In the genomic region with DNA sequence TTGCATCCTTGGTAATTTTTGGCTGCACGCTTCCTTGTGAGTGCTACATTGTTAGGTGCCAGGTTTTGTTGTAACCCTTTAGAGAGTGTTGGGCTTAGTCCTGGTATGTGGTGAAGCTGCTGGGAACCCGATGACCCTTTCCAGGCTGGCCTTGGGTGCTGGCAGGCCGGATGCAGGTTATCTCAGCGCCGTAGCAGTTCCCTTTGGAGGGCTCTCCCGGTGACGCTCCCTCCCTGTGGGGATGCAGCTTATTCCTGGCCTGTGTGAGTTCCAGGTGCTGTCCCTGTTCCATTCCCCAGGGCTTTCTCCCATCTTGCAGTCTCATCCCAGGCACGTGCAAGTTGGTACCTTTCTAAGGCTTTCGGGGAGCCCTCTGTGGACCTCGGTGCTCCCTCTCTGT, we compare ENCODE assay signal across 22 cellular contexts. TPM values are rescaled to one million over a fixed set of nuclear protein-coding genes. Genes with fewer than 3 reads are reported as not detected.
DNase-seq lines count a peak whose midpoint lies in the region; ATAC-seq, FAIRE-seq and TF ChIP-seq lines count a peak whose summit lies in the region.
"Had no signal": no experiment of that assay in that cellular context is flagged by ENCODE, and none has a peak within 500 bp of the region (broad histone marks: within the 10 kb centered on the region; RNA-seq: fewer than 3 reads in every experiment).

No MANE protein-coding gene starts in this region.

- H3K79me1 ChIP-seq in H1 (ENCODE audit: low read depth, low read length) (no peaks in the 10 kb centered on the region), neuronal stem cell (ENCODE audit: low read depth, low read length) (no peaks in the 10 kb centered on the region)

- TF ChIP-seq CTCF in DND-41 (IDR thresholded peaks at IDR 0.05; ENCODE audit: borderline replicate concordance, extremely low read depth, low read length, poor library complexity, severe bottlenecking) (no peak), H1 (IDR thresholded peaks at IDR 0.05; ENCODE audit: control extremely low read depth in 1 of 3, insufficient read depth in 1 of 3, low read depth in 1 of 3, low read length in 3 of 3) (no peak), foreskin fibroblast (IDR thresholded peaks at IDR 0.05; ENCODE audit: low read depth, low read length) (no peak)

- no peak for TF ChIP-seq RAD21 in H1 (IDR thresholded peaks at IDR 0.05 in 1 of 2, conservative IDR thresholded peaks at IDR 0.05 in 1 of 2; ENCODE audit: low read depth in 2 of 2, low read length in 2 of 2)

- H3K23me2 ChIP-seq in H1 (ENCODE audit: low read depth, low read length) = no peaks in the 10 kb centered on the region

- H3K27me3 ChIP-seq in DND-41 (ENCODE audit: insufficient read depth, low read length, poor library complexity) (no peaks in the 10 kb centered on the region), H1 (replicated peaks in 1 of 4; ENCODE audit: control insufficient read depth in 3 of 4, extremely low read depth in 1 of 4, insufficient read depth in 3 of 4, low read length in 3 of 4) (no peaks in the 10 kb centered on the region; a peak in 1 of 7 replicates), neuronal stem cell (ENCODE audit: control insufficient read depth in 3 of 3, insufficient read depth in 3 of 3, low read depth in 1 of 3, low read length in 3 of 3) (peaks cover 0 to 25% (median 0%) of the 10 kb centered on the region in 3 experiments), aorta (ENCODE audit: control insufficient read depth in 1 of 2, insufficient read depth in 2 of 2, low read length in 1 of 2) (peaks cover 0 to 4% of the 10 kb centered on the region in 2 donors)

- no peak for TF ChIP-seq POLR2A in H1 (IDR thresholded peaks at IDR 0.05; ENCODE audit: control extremely low read depth in 1 of 2, low read depth in 2 of 2, low read length in 2 of 2)

- peaks cover 94% of the 10 kb centered on the region for H3K79me2 ChIP-seq in DND-41 (ENCODE audit: insufficient read depth, low read length)
- no peaks in the 10 kb centered on the region for H3K79me2 ChIP-seq in H1 (ENCODE audit: control insufficient read depth in 1 of 2, insufficient read depth in 2 of 2, low read length in 2 of 2)

- H3K4me2 ChIP-seq in DND-41 (ENCODE audit: insufficient read depth, low read length) (no peak overlapping the region), H1 (ENCODE audit: insufficient read depth in 1 of 2, low read depth in 2 of 2, low read length in 2 of 2) (no peak overlapping the region), neuronal stem cell (ENCODE audit: insufficient read depth, low read length, poor library complexity, severe bottlenecking) (no peak overlapping the region)
- H3K4me2 ChIP-seq: BLaER1 had no signal

- FAIRE-seq in H1 (lab: Jason Lieb, UNC) = no peak
- FAIRE-seq: A204.1, D721Med, GM12878, K562 had no signal

- DNase-seq in DND-41 (no peak), H1 (ENCODE audit: low read depth in 1 of 2, low spot score in 2 of 2) (no peak), neuronal stem cell (ENCODE audit: low spot score) (no peak), aorta (peak; percentile 30 to 54), foreskin fibroblast (no peak), AG08396 (ENCODE audit: low spot score) (no peak), DMS53 treated with DMSO at 0.1 percent for 48 hours (lab: John Stamatoyannopoulos, UW; ENCODE audit: unreplicated experiment) (no peak)
- DNase-seq: ACHN, AML-193, COR-L47, DMS79, EL, HCEC 1CT, IMR-90 had no signal

- H4K20me1 ChIP-seq in DND-41 (ENCODE audit: insufficient read depth, low read length) (peaks cover 81% of the 10 kb centered on the region), H1 (replicated peaks in 1 of 2; ENCODE audit: control insufficient read depth in 1 of 2, insufficient read depth in 2 of 2, low read length in 2 of 2) (no peaks in the 10 kb centered on the region)

- no peak overlapping the region for H2BK20ac ChIP-seq in H1 (ENCODE audit: low read length)

- H2BK5ac ChIP-seq in H1 (ENCODE audit: low read depth, low read length) = no peak overlapping the region
- H2BK5ac ChIP-seq in neuronal stem cell (ENCODE audit: low read length) = no peak overlapping the region

- H3K36me3 ChIP-seq in DND-41 (ENCODE audit: insufficient read depth, low read length) (peaks cover 61% of the 10 kb centered on the region), H1 (ENCODE audit: control insufficient read depth in 2 of 4, insufficient read depth in 4 of 4, low read length in 3 of 4) (no peaks in the 10 kb centered on the region), neuronal stem cell (replicated peaks in 1 of 2; ENCODE audit: control insufficient read depth in 2 of 2, insufficient read depth in 2 of 2, low read length in 2 of 2) (no peaks in the 10 kb centered on the region), aorta (ENCODE audit: control insufficient read depth in 1 of 2, insufficient read depth in 2 of 2, low read length in 1 of 2) (no peaks in the 10 kb centered on the region)
- H3K36me3 ChIP-seq: BLaER1 had no signal

- H4K5ac ChIP-seq in H1 (ENCODE audit: insufficient read length, low read depth, low read length) = no peak overlapping the region

- H4K8ac ChIP-seq in H1 (ENCODE audit: extremely low read depth, insufficient read depth, low read length) (no peak overlapping the region; the same call in 1 of the 2 replicates), neuronal stem cell (ENCODE audit: low read depth, low read length) (no peak overlapping the region)

- H4K91ac ChIP-seq in H1 (replicated peaks; ENCODE audit: insufficient read length, low read length) (no peak overlapping the region), neuronal stem cell (ENCODE audit: low read depth, low read length, poor library complexity) (no peak overlapping the region)

- H3K9ac ChIP-seq in DND-41 (ENCODE audit: low read depth, low read length) = no peak overlapping the region
- H3K9ac ChIP-seq in H1 (replicated peaks in 1 of 4; ENCODE audit: extremely low read depth in 1 of 4, low read depth in 3 of 4, low read length in 3 of 4) = no peak overlapping the region
- no peak overlapping the region for H3K9ac ChIP-seq in neuronal stem cell (ENCODE audit: low read depth, low read length, poor library complexity)
- H3K9ac ChIP-seq: BLaER1 had no signal

- intact Hi-C loops in aorta (cut with DNase I) = no loop called here

- H2AFZ ChIP-seq in DND-41 (ENCODE audit: low read depth, low read length) (no peak overlapping the region), H1 (ENCODE audit: low read length) (no peak overlapping the region), neuronal stem cell (ENCODE audit: low read length) (no peak overlapping the region)

- H3K18ac ChIP-seq in H1 (ENCODE audit: extremely low read depth, low read length) (no peak overlapping the region), neuronal stem cell (ENCODE audit: low read length) (no peak overlapping the region)

- H2BK12ac ChIP-seq in H1 (ENCODE audit: low read depth, low read length) (no peak overlapping the region), neuronal stem cell (ENCODE audit: low read length) (no peak overlapping the region)

- POLR2A ChIA-PET in H1 (lab: Charles Lee; ENCODE audit: partially characterized antibody) = no interaction called here

- CTCF ChIA-PET in H1 (lab: Charles Lee; ENCODE audit: partially characterized antibody) = interaction anchor here (0.6 to 3.3 kb wide), 2 partner anchors 13 to 778 kb away, joined by 3 to 17 read pairs; a partner anchor contains a TSS

- H2BK120ac ChIP-seq in H1 (replicated peaks; ENCODE audit: low read depth, low read length) (no peak overlapping the region), neuronal stem cell (ENCODE audit: low read depth, low read length) (no peak overlapping the region)

- ATAC-seq in DND-41 (ENCODE audit: insufficient read depth, low read depth) (no peak), aorta (ENCODE audit: low FRiP score) (no peak)
- ATAC-seq: CD8-positive, alpha-beta T cell; GM12878; K562 had no signal

- H3K4me1 ChIP-seq in DND-41 (ENCODE audit: insufficient read depth, low read length) = no peaks in the 10 kb centered on the region
- peaks cover 0 to 2% (median 0%) of the 10 kb centered on the region in 4 experiments; a peak in 1 of 7 replicates for H3K4me1 ChIP-seq in H1 (replicated peaks in 1 of 4; ENCODE audit: control insufficient read depth in 3 of 4, insufficient read depth in 4 of 4, low read length in 3 of 4)
- H3K4me1 ChIP-seq in neuronal stem cell (ENCODE audit: control insufficient read depth in 2 of 2, insufficient read depth in 1 of 2, low read depth in 1 of 2, low read length in 2 of 2) = peaks cover 8 to 9% of the 10 kb centered on the region in 2 donors
- H3K4me1 ChIP-seq in aorta (ENCODE audit: control insufficient read depth in 1 of 2, insufficient read depth in 2 of 2, low read length in 2 of 2) = no peaks in the 10 kb centered on the region

- TF ChIP-seq EP300 in H1 (IDR thresholded peaks at IDR 0.05; ENCODE audit: borderline replicate concordance in 1 of 2, low read depth in 2 of 2, low read length in 2 of 2) = no peak

- no peak overlapping the region for H3K23ac ChIP-seq in H1 (ENCODE audit: insufficient read length)
- H3K23ac ChIP-seq in neuronal stem cell (ENCODE audit: low read depth, low read length, poor library complexity) = no peak overlapping the region

- no peak overlapping the region for H3K56ac ChIP-seq in H1 (replicated peaks; ENCODE audit: insufficient read length, low read depth, low read length)

- H3K4ac ChIP-seq in H1 (replicated peaks; ENCODE audit: insufficient read length, low read depth, low read length) (no peak overlapping the region), neuronal stem cell (ENCODE audit: low read length) (no peak overlapping the region)

- H2AK5ac ChIP-seq in H1 (ENCODE audit: low read depth, low read length) = 0 out of 2 replicates have a peak overlapping the region, but pooled peaks have one; percentile 39
- no peak overlapping the region for H2AK5ac ChIP-seq in neuronal stem cell (ENCODE audit: low read depth, low read length)

- H3K9me3 ChIP-seq in DND-41 (ENCODE audit: insufficient read depth, low read length, severe bottlenecking) = no peaks in the 10 kb centered on the region
- H3K9me3 ChIP-seq in H1 (ENCODE audit: insufficient read depth in 2 of 2, low read depth in 1 of 2, low read length in 1 of 2) = no peaks in the 10 kb centered on the region; a peak in 1 of 4 replicates
- H3K9me3 ChIP-seq in neuronal stem cell (replicated peaks in 1 of 2; ENCODE audit: control insufficient read depth in 2 of 2, insufficient read depth in 1 of 2, low read depth in 1 of 2, low read length in 2 of 2) = peaks cover 0 to 10% of the 10 kb centered on the region in 2 donors
- peaks cover 8% of the 10 kb centered on the region for H3K9me3 ChIP-seq in aorta (ENCODE audit: control insufficient read depth, low read length)

- H3K27ac ChIP-seq in DND-41 (ENCODE audit: low read length) (peak overlapping the region; percentile 43; the same call in 1 of the 2 replicates), H1 (ENCODE audit: low read depth, low read length) (no peak overlapping the region), neuronal stem cell (replicated peaks; ENCODE audit: low read length) (no peak overlapping the region), aorta (ENCODE audit: low read depth in 1 of 2, low read length in 2 of 2) (no peak overlapping the region)
- H3K27ac ChIP-seq: BLaER1 had no signal

- no peak overlapping the region for H2BK15ac ChIP-seq in H1 (ENCODE audit: low read length)
- H2BK15ac ChIP-seq in neuronal stem cell (ENCODE audit: low read length) = peak overlapping the region; percentile 8

- H3K14ac ChIP-seq in H1 (ENCODE audit: insufficient read length) (no peak overlapping the region), neuronal stem cell (ENCODE audit: low read length) (no peak overlapping the region)

- no peak overlapping the region for H3K4me3 ChIP-seq in DND-41 (ENCODE audit: low read depth in 1 of 2, low read length in 2 of 2)
- no peak overlapping the region for H3K4me3 ChIP-seq in H1 (ENCODE audit: extremely low read depth in 1 of 4, insufficient read depth in 2 of 4, low read depth in 3 of 4, low read length in 4 of 4)
- H3K4me3 ChIP-seq in neuronal stem cell (ENCODE audit: low read length in 2 of 2) = no peak overlapping the region
- H3K4me3 ChIP-seq in aorta (ENCODE audit: low read length in 2 of 2) = no peak overlapping the region
- H3K4me3 ChIP-seq in foreskin fibroblast (ENCODE audit: low read depth in 1 of 2, low read length in 2 of 2) = no peak overlapping the region
- H3K4me3 ChIP-seq: BLaER1, GM12878, K562 had no signal

- 80% methylated on average over 10 of the region's 10 CpGs; no CpG with 5 or more reads in 1 of the 2 experiments for WGBS in H1 (ENCODE audit: extremely low coverage in 1 of 2, insufficient coverage in 1 of 2, insufficient read length in 1 of 2, insufficient replicate concordance in 2 of 2, low coverage in 1 of 2, low lambda C conversion rate in 2 of 2, missing lambda C conversion rate in 1 of 2), 2 experiments
- WGBS in neuronal stem cell (ENCODE audit: extremely low coverage in 2 of 2, insufficient read length in 2 of 2, insufficient replicate concordance in 1 of 2), 2 donors = no CpG with 5 or more reads among the region's 10 CpGs
- 83 to 84% methylated on average over 10 of the region's 10 CpGs for WGBS in aorta, 2 donors

RNA-seq across cellular contexts. Expression of a gene that starts 13.9 kb away (rescaled TPM):
- 0.38 and 0.47 TPM in 2 replicates for total RNA-seq in H1 (2021; fragmentation: NEBNext Ultra II Directional; extraction: Animal tissue kit (Norgen Biotek cat#: 25700))
- polyA plus RNA-seq in H1 (2011; rRNA removed) (0.36 TPM in 1 of 2 replicates, not detected in the other), aorta (not detected)
- polyA plus RNA-seq in H1 (2011; cell fraction: cytosol; rRNA removed) = 0.14 TPM
- 0.13 TPM for polyA plus RNA-seq in H1 (2011; cell fraction: nucleus; rRNA removed)
- not detected in 4 replicates for polyA plus RNA-seq in H1 (2012, experiment 1 of 2)
- polyA plus RNA-seq in H1 (2012, experiment 2 of 2) = not detected
- 0.04 TPM for polyA plus RNA-seq in H1 (2013, experiment 1 of 2)
- polyA plus RNA-seq in H1 (2013, experiment 2 of 2) = 0.09 TPM
- not detected in 2 replicates for polyA minus RNA-seq in H1 (2011; rRNA and poly(A)+ RNA removed)
- 1.0 TPM for polyA minus RNA-seq in H1 (2011; cell fraction: cytosol; rRNA and poly(A)+ RNA removed)
- 0.80 TPM for polyA minus RNA-seq in H1 (2011; cell fraction: nucleus; rRNA and poly(A)+ RNA removed)
- not detected for polyA plus RNA-seq in neuronal stem cell (2013, experiment 1 of 2)
- polyA plus RNA-seq in neuronal stem cell (2013, experiment 2 of 2) = not detected
- total RNA-seq in aorta = not detected
- total RNA-seq: G401, H4, IMR-90, K562 had no signal
- polyA plus RNA-seq: IMR-90, K562 had no signal

Comparison
In these comparisons a context has a peak if more than half of its experiments do, and no peak if none do; other contexts are left out.
1. DNase-seq: peak in aorta (2 of 2); none in DND-41 (single experiment), H1 (0 of 2), neuronal stem cell (single experiment), foreskin fibroblast (0 of 2), AG08396 (single experiment) and DMS53 treated with DMSO at 0.1 percent for 48 hours (single experiment).